Comparison of ENCODE assay signal across 1 cellular context in genomic region chr10:76111986-76112825, GRCh38.
TF ChIP-seq lines count a peak whose summit lies in the region.

No MANE protein-coding gene starts in this region.

TF ChIP-seq in SK-N-SH, 30 proteins besides CTCF, POLR2A, EP300 and RAD21 (continued from another document):
- TF ChIP-seq REST (IDR thresholded peaks at IDR 0.05; ENCODE audit: low read depth, low read length) (no peak), PBX3 (IDR thresholded peaks at IDR 0.05) (peak; percentile 58), EZH2phosphoT487 (IDR thresholded peaks at IDR 0.05; ENCODE audit: borderline replicate concordance, low read depth) (no peak), RCOR1 (IDR thresholded peaks at IDR 0.05; ENCODE audit: low read length) (peak; percentile 74), MAX (IDR thresholded peaks at IDR 0.05; ENCODE audit: low read depth) (no peak), TEAD4 (IDR thresholded peaks at IDR 0.05; ENCODE audit: borderline replicate concordance, insufficient read depth) (no peak), TAF1 (IDR thresholded peaks at IDR 0.05; ENCODE audit: borderline replicate concordance, low read depth, low read length) (no peak), YY1 (IDR thresholded peaks at IDR 0.05; ENCODE audit: low read depth) (no peak), GABPA (IDR thresholded peaks at IDR 0.05; ENCODE audit: low read depth) (no peak), ELF1 (IDR thresholded peaks at IDR 0.05) (no peak), TCF12 (IDR thresholded peaks at IDR 0.05) (no peak; the same call in 1 of the 2 replicates), IRF3 (IDR thresholded peaks at IDR 0.05; ENCODE audit: low read depth, low read length) (no peak), RXRA (IDR thresholded peaks at IDR 0.05; ENCODE audit: borderline replicate concordance, low read depth) (0 out of 2 replicates have a peak, but pooled peaks have one; percentile 12), SMC3 (IDR thresholded peaks at IDR 0.05; ENCODE audit: low read depth, low read length) (no peak)
